ENCODE assay signal across 9 cellular contexts in genomic region chr1:111515291-111516007, GRCh38. TPM values are rescaled to one million over a fixed set of nuclear protein-coding genes. Genes with fewer than 3 reads are reported as not detected.
DNase-seq lines count a peak whose midpoint lies in the region; TF ChIP-seq lines count a peak whose summit lies in the region.
"Had no signal": no experiment of that assay in that cellular context is flagged by ENCODE, and none has a peak within 500 bp of the region (broad histone marks: within the 10 kb centered on the region; RNA-seq: fewer than 3 reads in every experiment).

No MANE protein-coding gene starts in this region.

- peaks cover 8% of the 10 kb centered on the region for H3K36me3 Mint-ChIP-seq in dendritic cell treated with granulocyte-macrophage colony-stimulating factor and Interleukin-4, amounts not matched to agents 40 ng/mL and 50 ng/mL, for 4 days (ENCODE audit: low read depth)
- no peaks in the 10 kb centered on the region for H3K36me3 Mint-ChIP-seq in neural progenitor cell

- no peaks in the 10 kb centered on the region for H3K79me2 ChIP-seq in OCI-LY3 (ENCODE audit: low read length)
- no peaks in the 10 kb centered on the region for H3K79me2 ChIP-seq in neural progenitor cell (ENCODE audit: low read depth)

- H3K9me3 Mint-ChIP-seq in dendritic cell treated with granulocyte-macrophage colony-stimulating factor and Interleukin-4, amounts not matched to agents 40 ng/mL and 50 ng/mL, for 4 days, result no peaks in the 10 kb centered on the region
- H3K9me3 Mint-ChIP-seq in neural progenitor cell, result no peaks in the 10 kb centered on the region

- H3F3A ChIP-seq in neural progenitor cell (ENCODE audit: low read depth), result no peaks in the 10 kb centered on the region

- H3K36me3 ChIP-seq in OCI-LY3 (replicated peaks; ENCODE audit: low read depth, low read length) (no peaks in the 10 kb centered on the region), neural progenitor cell (no peaks in the 10 kb centered on the region)

- no peaks in the 10 kb centered on the region for H3K9me3 ChIP-seq in OCI-LY3 (ENCODE audit: insufficient read depth, low read length)
- no peaks in the 10 kb centered on the region for H3K9me3 ChIP-seq in neural progenitor cell (ENCODE audit: low read depth)

- H2AFZ ChIP-seq in OCI-LY3 (ENCODE audit: low read depth, low read length) (peak overlapping the region; percentile 51), neural progenitor cell (replicated peaks) (no peak overlapping the region)

- intact Hi-C loops in dendritic cell treated with granulocyte-macrophage colony-stimulating factor and Interleukin-4, amounts not matched to agents 40 ng/mL and 50 ng/mL, for 4 days (cut with micrococcal nuclease), result loop anchor here (2.0 kb wide), 2 partner anchors 77 to 139 kb away; no protein-coding TSS in a partner anchor

- TF ChIP-seq CTCF in OCI-LY3 (IDR thresholded peaks at IDR 0.05; ENCODE audit: low read depth, low read length) (no peak), neural progenitor cell (IDR thresholded peaks at IDR 0.05) (no peak)

- H3K9ac ChIP-seq in OCI-LY3 (ENCODE audit: low read length), result peak overlapping the region; percentile 66
- no peak overlapping the region for H3K9ac ChIP-seq in neural progenitor cell

- H3K4me3 ChIP-seq in OCI-LY3 (ENCODE audit: low read length) (peak overlapping the region; percentile 80), neural progenitor cell (no peak overlapping the region)

- H3K27me3 ChIP-seq in OCI-LY3 (ENCODE audit: low read depth, low read length) (no peaks in the 10 kb centered on the region), neural progenitor cell (no peaks in the 10 kb centered on the region)

- H3K4me1 Mint-ChIP-seq in dendritic cell treated with granulocyte-macrophage colony-stimulating factor and Interleukin-4, amounts not matched to agents 40 ng/mL and 50 ng/mL, for 4 days (ENCODE audit: low read depth), result peaks cover 41% of the 10 kb centered on the region
- H3K4me1 Mint-ChIP-seq in neural progenitor cell, result no peaks in the 10 kb centered on the region

- peak overlapping the region; percentile 96 for H3K4me2 ChIP-seq in OCI-LY3 (ENCODE audit: low read length)
- no peak overlapping the region for H3K4me2 ChIP-seq in neural progenitor cell

- H3K27ac Mint-ChIP-seq in dendritic cell treated with granulocyte-macrophage colony-stimulating factor and Interleukin-4, amounts not matched to agents 40 ng/mL and 50 ng/mL, for 4 days, result no peak overlapping the region
- H3K27ac Mint-ChIP-seq in neural progenitor cell, result no peak overlapping the region

- peak overlapping the region; percentile 29; the same call in 1 of the 2 replicates for H3K27ac ChIP-seq in OCI-LY3 (ENCODE audit: low read length)
- H3K27ac ChIP-seq in neural progenitor cell, result no peak overlapping the region
- H3K27ac ChIP-seq: VCaP had no signal

- H3K27me3 Mint-ChIP-seq in dendritic cell treated with granulocyte-macrophage colony-stimulating factor and Interleukin-4, amounts not matched to agents 40 ng/mL and 50 ng/mL, for 4 days, result no peaks in the 10 kb centered on the region
- H3K27me3 Mint-ChIP-seq in neural progenitor cell (ENCODE audit: insufficient read depth, low read depth), result peaks cover 4% of the 10 kb centered on the region

- H4K20me1 ChIP-seq in OCI-LY3 (ENCODE audit: insufficient read depth, low read length) (no peaks in the 10 kb centered on the region), neural progenitor cell (ENCODE audit: low read depth) (no peaks in the 10 kb centered on the region)

- peak; percentile 34 for DNase-seq in SKM-1 (lab: John Stamatoyannopoulos, UW; ENCODE audit: unreplicated experiment)
- DNase-seq in SKM-1 treated with dmso at 0.1 percent for 144 hours (lab: John Stamatoyannopoulos, UW; ENCODE audit: unreplicated experiment), result no peak
- DNase-seq in mucosa of gallbladder (ENCODE audit: low spot score), result peak; percentile 42
- DNase-seq in neural progenitor cell (ENCODE audit: low spot score), result no peak
- no peak for DNase-seq in activated gamma-delta T cell (lab: John Stamatoyannopoulos, UW)
- no peak for DNase-seq in NCI-H1092 treated with DMSO at 0.1 percent for 48 hours (lab: John Stamatoyannopoulos, UW)

- peak overlapping the region; percentile 84 for H3K4me3 Mint-ChIP-seq in dendritic cell treated with granulocyte-macrophage colony-stimulating factor and Interleukin-4, amounts not matched to agents 40 ng/mL and 50 ng/mL, for 4 days
- no peak overlapping the region for H3K4me3 Mint-ChIP-seq in neural progenitor cell

- peaks cover 59% of the 10 kb centered on the region for H3K4me1 ChIP-seq in OCI-LY3 (ENCODE audit: low read length)
- H3K4me1 ChIP-seq in neural progenitor cell, result no peaks in the 10 kb centered on the region

RNA-seq across cellular contexts. Expression of gene ADORA3, which starts 12.0 kb away (rescaled TPM):
- 15.8 TPM for total RNA-seq in mucosa of gallbladder
- not detected in 2 replicates for total RNA-seq in neural progenitor cell (ENCODE audit: low replicate concordance)

RNA-seq across cellular contexts. Expression of gene TMIGD3, which starts 12.0 kb away (rescaled TPM):
- 8.4 TPM for total RNA-seq in mucosa of gallbladder
- not detected in 2 replicates for total RNA-seq in neural progenitor cell (ENCODE audit: low replicate concordance)

RNA-seq across cellular contexts. Expression of gene C1orf162, which starts 41.7 kb away (rescaled TPM):
- total RNA-seq in mucosa of gallbladder, result 17.2 TPM
- 0.26 and 0.93 TPM in 2 replicates for total RNA-seq in neural progenitor cell (ENCODE audit: low replicate concordance)

Comparison
In these comparisons a context has a peak if more than half of its experiments do, and no peak if none do; other contexts are left out.
1. DNase-seq: peak in SKM-1 (single experiment) and mucosa of gallbladder (single experiment); none in SKM-1 treated with dmso at 0.1 percent for 144 hours (single experiment), neural progenitor cell (single experiment), activated gamma-delta T cell (single experiment) and NCI-H1092 treated with DMSO at 0.1 percent for 48 hours (single experiment).
2. RNA of gene ADORA3, which starts 12.0 kb away (total RNA-seq): 15.8 TPM in mucosa of gallbladder (single experiment); not detected in neural progenitor cell; every median in the first group is over 10 times any median in the second.